17 cellular contexts compared by ENCODE assay signal in genomic region chr5:122200894-122201293, GRCh38.
DNase-seq lines count a peak whose midpoint lies in the region; ATAC-seq and TF ChIP-seq lines count a peak whose summit lies in the region.
"Had no signal": no experiment of that assay in that cellular context is flagged by ENCODE, and none has a peak within 500 bp of the region (broad histone marks: within the 10 kb centered on the region; RNA-seq: fewer than 3 reads in every experiment).

No MANE protein-coding gene starts in this region.

- no peak overlapping the region for H4K91ac ChIP-seq in neuronal stem cell (ENCODE audit: low read depth, low read length, poor library complexity)

- DNase-seq in SK-N-DZ (ENCODE audit: low spot score) (peak; percentile 22), mesothelial cell of epicardium (ENCODE audit: low spot score in 2 of 2, unreplicated experiment in 2 of 2) (no peak), neuronal stem cell (ENCODE audit: low spot score) (no peak), H7 (no peak)
- no peak for DNase-seq in activated effector memory CD4-positive, alpha-beta T cell treated with anti-CD3 and anti-CD28 coated beads, Interleukin-2, amount 50 U/mL, for 16 hours
- DNase-seq: C1 segment of cervical spinal cord; Calu3; CD4-positive, alpha-beta memory T cell; COR-L47; DMS153; DND-41; HFFc6 had no signal

- H3K27me3 Mint-ChIP-seq in mesothelial cell of epicardium (ENCODE audit: low read depth), result no peaks in the 10 kb centered on the region

- 90 to 94% methylated on average over 3 of the region's 3 CpGs for WGBS in ectodermal cell, 2 experiments
- WGBS in neuronal stem cell (ENCODE audit: extremely low coverage in 2 of 2, insufficient read length in 2 of 2, insufficient replicate concordance in 1 of 2), 2 donors, result no CpG with 5 or more reads among the region's 3 CpGs

- H3K4ac ChIP-seq in neuronal stem cell (ENCODE audit: low read length), result no peak overlapping the region

- no peak overlapping the region for H2BK5ac ChIP-seq in neuronal stem cell (ENCODE audit: low read length)

- H3K4me1 Mint-ChIP-seq in mesothelial cell of epicardium, result peaks cover 66% of the 10 kb centered on the region
- H3K4me1 Mint-ChIP-seq: CD4-positive, alpha-beta memory T cell; GM23338 had no signal

- no peak overlapping the region for H3K4me3 Mint-ChIP-seq in mesothelial cell of epicardium
- H3K4me3 Mint-ChIP-seq: CD4-positive, alpha-beta memory T cell; GM23338; HFFc6 had no signal

- H3K27me3 ChIP-seq in ectodermal cell (ENCODE audit: control insufficient read depth, insufficient read depth, low read length, poor library complexity, severe bottlenecking) (no peaks in the 10 kb centered on the region), neuronal stem cell (ENCODE audit: control insufficient read depth in 3 of 3, insufficient read depth in 3 of 3, low read depth in 1 of 3, low read length in 3 of 3) (peaks cover 0 to 10% (median 0%) of the 10 kb centered on the region in 3 experiments), H7 (ENCODE audit: control insufficient read depth, insufficient read depth, low read length) (no peaks in the 10 kb centered on the region)

- no peak overlapping the region for H2BK12ac ChIP-seq in neuronal stem cell (ENCODE audit: low read length)

- H3K9ac ChIP-seq in neuronal stem cell (ENCODE audit: low read depth, low read length, poor library complexity), result no peak overlapping the region

- H4K8ac ChIP-seq in neuronal stem cell (ENCODE audit: low read depth, low read length), result no peak overlapping the region

- H2AK5ac ChIP-seq in neuronal stem cell (ENCODE audit: low read depth, low read length), result no peak overlapping the region

- H3K18ac ChIP-seq in neuronal stem cell (ENCODE audit: low read length), result no peak overlapping the region

- no peak overlapping the region for H2BK15ac ChIP-seq in neuronal stem cell (ENCODE audit: low read length)

- no peak for TF ChIP-seq CTCF in mesothelial cell of epicardium (IDR thresholded peaks at IDR 0.05; ENCODE audit: unreplicated experiment)

- H3K27ac ChIP-seq in ectodermal cell (ENCODE audit: insufficient read depth, low read depth, low read length, poor library complexity, severe bottlenecking) (peak overlapping the region; percentile 72), neuronal stem cell (replicated peaks; ENCODE audit: low read length) (peak overlapping the region; percentile 47)

- no peak overlapping the region for H3K23ac ChIP-seq in neuronal stem cell (ENCODE audit: low read depth, low read length, poor library complexity)

- H3K4me1 ChIP-seq in ectodermal cell (ENCODE audit: control insufficient read depth, insufficient read depth, low read length), result peaks cover 3% of the 10 kb centered on the region
- H3K4me1 ChIP-seq in neuronal stem cell (ENCODE audit: control insufficient read depth in 2 of 2, insufficient read depth in 1 of 2, low read depth in 1 of 2, low read length in 2 of 2), result peaks cover 0 to 15% of the 10 kb centered on the region in 2 donors

- no peak for ATAC-seq in GM21619 (IDR thresholded peaks at IDR 0.05; ENCODE audit: unreplicated experiment)
- ATAC-seq in HG03139 (IDR thresholded peaks at IDR 0.05; ENCODE audit: unreplicated experiment), result no peak
- ATAC-seq: GM23338 had no signal

- no peak overlapping the region for H3K14ac ChIP-seq in neuronal stem cell (ENCODE audit: low read length)

- H3K4me2 ChIP-seq in neuronal stem cell (ENCODE audit: insufficient read depth, low read length, poor library complexity, severe bottlenecking), result no peak overlapping the region
- H3K4me2 ChIP-seq: GM23338 had no signal

- H3K9me3 Mint-ChIP-seq in mesothelial cell of epicardium, result peaks cover 6% of the 10 kb centered on the region
- H3K9me3 Mint-ChIP-seq: GM23338, HFFc6 had no signal

- H3K4me3 ChIP-seq in ectodermal cell (ENCODE audit: insufficient read depth, low read depth, low read length), result no peak overlapping the region
- H3K4me3 ChIP-seq in neuronal stem cell (ENCODE audit: low read length in 2 of 2), result no peak overlapping the region
- no peak overlapping the region for H3K4me3 ChIP-seq in H7 (ENCODE audit: insufficient read depth, low read depth, low read length)
- H3K4me3 ChIP-seq: GM23338, HAP-1 had no signal

- no peak overlapping the region for H2BK120ac ChIP-seq in neuronal stem cell (ENCODE audit: low read depth, low read length)

- H3K9me3 ChIP-seq in ectodermal cell (ENCODE audit: control insufficient read depth, low read length) (no peaks in the 10 kb centered on the region), neuronal stem cell (replicated peaks in 1 of 2; ENCODE audit: control insufficient read depth in 2 of 2, insufficient read depth in 1 of 2, low read depth in 1 of 2, low read length in 2 of 2) (no peaks in the 10 kb centered on the region)
- H3K9me3 ChIP-seq: HAP-1 had no signal

- peaks cover 3% of the 10 kb centered on the region for H3K36me3 Mint-ChIP-seq in mesothelial cell of epicardium
- H3K36me3 Mint-ChIP-seq: CD4-positive, alpha-beta memory T cell had no signal

- H3K36me3 ChIP-seq in ectodermal cell (ENCODE audit: control insufficient read depth, insufficient read depth, low read length) (no peaks in the 10 kb centered on the region), neuronal stem cell (replicated peaks in 1 of 2; ENCODE audit: control insufficient read depth in 2 of 2, insufficient read depth in 2 of 2, low read length in 2 of 2) (no peaks in the 10 kb centered on the region), H7 (replicated peaks; ENCODE audit: control insufficient read depth, insufficient read depth, low read length) (no peaks in the 10 kb centered on the region)
- H3K36me3 ChIP-seq: HAP-1 had no signal

- H2AFZ ChIP-seq in neuronal stem cell (ENCODE audit: low read length), result no peak overlapping the region
- H2AFZ ChIP-seq: GM23338 had no signal

- H3K79me1 ChIP-seq in neuronal stem cell (ENCODE audit: low read depth, low read length), result no peaks in the 10 kb centered on the region

- peak overlapping the region; percentile 81 for H3K27ac Mint-ChIP-seq in mesothelial cell of epicardium
- H3K27ac Mint-ChIP-seq: CD4-positive, alpha-beta memory T cell; GM23338; HFFc6 had no signal
